ENCODE assay signal across 21 cellular contexts in genomic region chr3:47901280-47901833, GRCh38.
A peak's percentile ranks its signal among the peaks of the same experiment; 100 is the strongest.
DNase-seq lines count a peak whose midpoint lies in the region; ATAC-seq, FAIRE-seq and TF ChIP-seq lines count a peak whose summit lies in the region.
"Had no signal": no experiment of that assay in that cellular context is flagged by ENCODE, and none has a peak within 500 bp of the region (broad histone marks: within the 10 kb centered on the region; RNA-seq: fewer than 3 reads in every experiment).

No MANE protein-coding gene starts in this region.

- TF ChIP-seq CTCF in GM23338 (conservative IDR thresholded peaks at IDR 0.05; ENCODE audit: low read depth in 2 of 2): no peak
- no peak for TF ChIP-seq CTCF in K562 (IDR thresholded peaks at IDR 0.05 in 2 of 3, conservative IDR thresholded peaks at IDR 0.05 in 1 of 3; ENCODE audit: insufficient read depth in 2 of 3, low read depth in 1 of 3, low read length in 3 of 3)
- no peak for TF ChIP-seq CTCF in mesothelial cell of epicardium (IDR thresholded peaks at IDR 0.05; ENCODE audit: unreplicated experiment)

- H3K27ac Mint-ChIP-seq in GM23338 (no peak overlapping the region), mesothelial cell of epicardium (peak overlapping the region; percentile 75)
- H3K27ac Mint-ChIP-seq in activated T-cell treated with anti-CD3 and anti-CD28 coated beads, Interleukin-2, amount 50 U/mL, for 72 hours: no peak overlapping the region

- H3K9me3 ChIP-seq in K562 (replicated peaks; ENCODE audit: control insufficient read depth, insufficient read depth, low read depth, low read length) (no peaks in the 10 kb centered on the region), stomach smooth muscle (ENCODE audit: control insufficient read depth in 2 of 2, low read length in 2 of 2) (no peaks in the 10 kb centered on the region)

- FAIRE-seq in K562 (lab: Jason Lieb, UNC): no peak

- POLR2A ChIA-PET in K562 (lab: Yijun Ruan, JAX): interaction anchor here (1.3 kb wide), 1 partner anchor 9 kb away, joined by 6 read pairs; no protein-coding TSS in a partner anchor

- BruUV-seq in K562 (replicated peaks; lab: Mats Ljungman, UMichigan): no TSS peak

- in situ Hi-C loops in K562 (cut with MboI): no loop called here

- H3K27me3 ChIP-seq in GM23338 (ENCODE audit: insufficient read depth): no peaks in the 10 kb centered on the region
- H3K27me3 ChIP-seq in K562 (ENCODE audit: control insufficient read depth in 2 of 2, insufficient read depth in 2 of 2, low read length in 2 of 2): no peaks in the 10 kb centered on the region
- H3K27me3 ChIP-seq in stomach smooth muscle (ENCODE audit: control insufficient read depth in 1 of 2, insufficient read depth in 2 of 2, low read length in 2 of 2): no peaks in the 10 kb centered on the region

- H3K27ac ChIP-seq in GM23338 (ENCODE audit: low read depth) (peak overlapping the region; percentile 53; the same call in 1 of the 2 replicates), K562 (ENCODE audit: extremely low read depth, low read depth, low read length) (no peak overlapping the region), stomach smooth muscle (ENCODE audit: low read length) (peak overlapping the region; percentile 6)
- H3K27ac ChIP-seq: GM23248, HL-60 had no signal

- no peaks in the 10 kb centered on the region for H3K9me3 Mint-ChIP-seq in GM23338
- H3K9me3 Mint-ChIP-seq in mesothelial cell of epicardium: no peaks in the 10 kb centered on the region
- no peaks in the 10 kb centered on the region for H3K9me3 Mint-ChIP-seq in activated T-cell treated with anti-CD3 and anti-CD28 coated beads, Interleukin-2, amount 50 U/mL, for 72 hours
- H3K9me3 Mint-ChIP-seq: CD8-positive, alpha-beta memory T cell had no signal

- H3K27me3 Mint-ChIP-seq in GM23338 (ENCODE audit: insufficient read depth, low read depth, poor library complexity) (no peaks in the 10 kb centered on the region), mesothelial cell of epicardium (ENCODE audit: low read depth) (no peaks in the 10 kb centered on the region)
- no peaks in the 10 kb centered on the region for H3K27me3 Mint-ChIP-seq in activated T-cell treated with anti-CD3 and anti-CD28 coated beads, Interleukin-2, amount 50 U/mL, for 72 hours (ENCODE audit: low read depth)
- H3K27me3 Mint-ChIP-seq: CD8-positive, alpha-beta memory T cell had no signal

- 0 out of 2 replicates have a peak, but pooled peaks cover 2% of the 10 kb centered on the region for H3K36me3 ChIP-seq in GM23338 (ENCODE audit: insufficient read depth)
- H3K36me3 ChIP-seq in K562 (ENCODE audit: control insufficient read depth, insufficient read depth, low read length): peaks cover 28% of the 10 kb centered on the region; the same call in 1 of the 3 replicates
- H3K36me3 ChIP-seq in stomach smooth muscle (ENCODE audit: control insufficient read depth in 2 of 2, insufficient read depth in 2 of 2, low read length in 2 of 2): peaks cover 0 to 5% of the 10 kb centered on the region in 2 donors

- no peaks in the 10 kb centered on the region for H3K9me2 ChIP-seq in GM23338 (ENCODE audit: insufficient read depth)

- WGBS in K562 (ENCODE audit: insufficient coverage, low coverage, missing lambda C conversion rate): 96% methylated on average over 7 of the region's 7 CpGs

- no peak for TF ChIP-seq EP300 in K562 (IDR thresholded peaks at IDR 0.05; ENCODE audit: low read length)

- H3K9ac ChIP-seq in K562 (ENCODE audit: insufficient read depth in 1 of 2, low read depth in 2 of 2, low read length in 2 of 2): no peak overlapping the region
- no peak overlapping the region for H3K9ac ChIP-seq in stomach smooth muscle (ENCODE audit: low read length in 2 of 2)
- H3K9ac ChIP-seq: GM23248 had no signal

- H3F3A ChIP-seq in GM23338 (replicated peaks; ENCODE audit: low read depth): 0 out of 2 replicates have a peak, but pooled peaks cover 4% of the 10 kb centered on the region

- no peaks in the 10 kb centered on the region for H3K4me1 ChIP-seq in GM23338 (ENCODE audit: insufficient read depth)
- H3K4me1 ChIP-seq in K562 (replicated peaks in 1 of 2; ENCODE audit: control insufficient read depth in 2 of 2, insufficient read depth in 2 of 2, low read length in 2 of 2): no peaks in the 10 kb centered on the region; a peak in 1 of 5 replicates
- H3K4me1 ChIP-seq in stomach smooth muscle (ENCODE audit: control insufficient read depth, insufficient read depth, low read length): peaks cover 9% of the 10 kb centered on the region

- H3K4me3 ChIP-seq in GM23338 (no peak overlapping the region), K562 (no peak overlapping the region), stomach smooth muscle (ENCODE audit: low read length in 2 of 2) (no peak overlapping the region)
- H3K4me3 ChIP-seq: GM23248 had no signal

- CTCF ChIA-PET in K562 (lab: Yijun Ruan, JAX; ENCODE audit: low intra/inter-chr PET ratio): no interaction called here

- no peaks in the 10 kb centered on the region for H3K79me2 ChIP-seq in GM23338 (replicated peaks; ENCODE audit: insufficient read depth)
- H3K79me2 ChIP-seq in K562 (ENCODE audit: control insufficient read depth, insufficient read depth, low read length): no peaks in the 10 kb centered on the region

- no peak for TF ChIP-seq POLR2A in K562 (conservative IDR thresholded peaks at IDR 0.05)

- H4K20me1 ChIP-seq in GM23338 (replicated peaks; ENCODE audit: insufficient read depth): no peaks in the 10 kb centered on the region; the same call in none of the 2 replicates
- no peaks in the 10 kb centered on the region for H4K20me1 ChIP-seq in K562 (replicated peaks; ENCODE audit: control insufficient read depth, insufficient read depth, low read length)

- intact Hi-C loops in K562 (cut with micrococcal nuclease): no loop called here

- H3K9me1 ChIP-seq in K562 (ENCODE audit: control insufficient read depth, insufficient read depth, low read length): no peaks in the 10 kb centered on the region

- TF ChIP-seq RAD21 in K562 (CRISPR knock-in tag; conservative IDR thresholded peaks at IDR 0.05 in 1 of 2, IDR thresholded peaks at IDR 0.05 in 1 of 2): no peak

- no peaks in the 10 kb centered on the region for H3K4me1 Mint-ChIP-seq in GM23338
- H3K4me1 Mint-ChIP-seq in mesothelial cell of epicardium: peaks cover 44% of the 10 kb centered on the region
- H3K4me1 Mint-ChIP-seq in activated T-cell treated with anti-CD3 and anti-CD28 coated beads, Interleukin-2, amount 50 U/mL, for 72 hours (ENCODE audit: low read depth): no peaks in the 10 kb centered on the region

- no peak overlapping the region for H3K4me2 ChIP-seq in GM23338
- H3K4me2 ChIP-seq in K562 (ENCODE audit: insufficient read depth, low read length): no peak overlapping the region

- H2AFZ ChIP-seq in GM23338: no peak overlapping the region
- no peak overlapping the region for H2AFZ ChIP-seq in K562 (ENCODE audit: low read depth, low read length)
- H2AFZ ChIP-seq: GM23248 had no signal

- H3K36me3 Mint-ChIP-seq in GM23338 (ENCODE audit: low read depth) (peaks cover 21% of the 10 kb centered on the region), mesothelial cell of epicardium (peaks cover 10% of the 10 kb centered on the region)
- peaks cover 0 to 1% of the 10 kb centered on the region in 2 donors for H3K36me3 Mint-ChIP-seq in activated T-cell treated with anti-CD3 and anti-CD28 coated beads, Interleukin-2, amount 50 U/mL, for 72 hours (ENCODE audit: insufficient read depth in 2 of 2)

- no peak for ATAC-seq in GM23338
- ATAC-seq in K562: no peak
- no peak for ATAC-seq in GM18858 (IDR thresholded peaks at IDR 0.05; ENCODE audit: unreplicated experiment)
- no peak for ATAC-seq in activated T-cell treated with anti-CD3 and anti-CD28 coated beads, Interleukin-2, amount 50 U/mL, for 72 hours (replicated peaks in 1 of 2)
- ATAC-seq: HCT116 had no signal

- H3K4me3 Mint-ChIP-seq in GM23338: no peak overlapping the region
- no peak overlapping the region for H3K4me3 Mint-ChIP-seq in mesothelial cell of epicardium
- H3K4me3 Mint-ChIP-seq in activated T-cell treated with anti-CD3 and anti-CD28 coated beads, Interleukin-2, amount 50 U/mL, for 72 hours: no peak overlapping the region
- H3K4me3 Mint-ChIP-seq: CD8-positive, alpha-beta memory T cell had no signal

- DNase-seq in GM23338 (ENCODE audit: low spot score) (no peak), K562 (ENCODE audit: extremely low read depth in 1 of 4, low spot score in 3 of 4) (no peak), mesothelial cell of epicardium (ENCODE audit: low spot score in 2 of 2, unreplicated experiment in 2 of 2) (no peak), iPS-NIHi7 (ENCODE audit: extremely low spot score) (no peak)
- DNase-seq in activated T-cell treated with anti-CD3 and anti-CD28 coated beads, Interleukin-2, amount 50 U/mL, for 72 hours: no peak
- DNase-seq: C1 segment of cervical spinal cord; CD8-positive, alpha-beta memory T cell; DMS79; IMR-90; Karpas-422; NCI-H1436; NCI-H1930; NCI-H226; NCI-H524; NCI-H82; SHP77 treated with DMSO at 0.1 percent for 48 hours had no signal

TF ChIP-seq in GM23338, 12 proteins besides CTCF, POLR2A, EP300 and RAD21 (continues in another document):
- TF ChIP-seq EZH2phosphoT487 (IDR thresholded peaks at IDR 0.05; ENCODE audit: unreplicated experiment) (no peak), CREB1 (CRISPR knock-in tag; IDR thresholded peaks at IDR 0.05; ENCODE audit: low read depth) (no peak), JUNB (IDR thresholded peaks at IDR 0.05; ENCODE audit: unreplicated experiment) (no peak), ETS1 (IDR thresholded peaks at IDR 0.05) (no peak)
